ENCODE assay signal across 30 cellular contexts in the genomic region with DNA sequence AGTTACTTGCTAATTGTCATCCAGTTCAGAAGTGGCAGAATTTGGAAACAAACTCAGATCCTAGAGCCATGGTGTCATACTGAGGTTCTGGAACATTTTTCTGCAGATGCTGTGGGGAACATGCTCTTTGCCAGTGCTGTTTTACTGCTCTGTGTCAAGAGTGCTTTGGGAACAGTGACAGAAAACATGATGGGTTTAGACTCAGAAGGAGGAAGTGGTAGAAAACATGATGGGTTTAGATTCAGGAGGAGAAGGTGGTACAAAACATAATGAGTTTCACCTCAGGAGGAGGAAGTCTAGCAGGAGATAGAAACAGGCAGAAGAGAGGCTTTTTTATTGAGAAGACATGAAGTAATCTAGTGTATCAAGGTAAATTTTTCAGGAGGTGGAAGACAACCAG.
"Had no signal": no experiment of that assay in that cellular context is flagged by ENCODE, and none has a peak within 500 bp of the region (broad histone marks: within the 10 kb centered on the region; RNA-seq: fewer than 3 reads in every experiment).

No MANE protein-coding gene starts in this region.

- H3K4me1 Mint-ChIP-seq: activated CD4-positive, alpha-beta T cell treated with anti-CD3 and anti-CD28 coated beads for 36 hours; activated naive CD4-positive, alpha-beta T cell treated with anti-CD3 and anti-CD28 coated beads, Interleukin-2, amount 50 U/mL, for 24 hours; activated naive CD8-positive, alpha-beta T cell treated with anti-CD3 and anti-CD28 coated beads for 36 hours; activated naive CD8-positive, alpha-beta T cell treated with anti-CD3 and anti-CD28 coated beads, Interleukin-2, amount 50 U/mL, for 24 hours; activated T-helper 17 cell treated with anti-CD3 and anti-CD28 coated beads, Interleukin-2, amount 50 U/mL, for 72 hours had no signal

- H3K27me3 ChIP-seq: adrenal gland, breast epithelium, cardiac muscle cell, colonic mucosa, esophagus squamous epithelium, gastroesophageal sphincter, heart right ventricle had no signal

- H3K4me1 ChIP-seq: colonic mucosa, gastroesophageal sphincter had no signal

- H3K36me3 Mint-ChIP-seq: activated naive CD4-positive, alpha-beta T cell treated with anti-CD3 and anti-CD28 coated beads, Interleukin-2, amount 50 U/mL, for 24 hours; activated naive CD8-positive, alpha-beta T cell treated with anti-CD3 and anti-CD28 coated beads for 36 hours; brain had no signal

- H3K4me3 ChIP-seq: adrenal gland, breast epithelium, cardiac muscle cell, colonic mucosa, esophagus squamous epithelium, gastroesophageal sphincter, heart right ventricle had no signal

- H3K36me3 ChIP-seq: adrenal gland, breast epithelium, cardiac muscle cell, colonic mucosa, esophagus squamous epithelium, gastroesophageal sphincter, heart right ventricle had no signal

- ATAC-seq: activated CD4-positive, alpha-beta T cell treated with anti-CD3 and anti-CD28 coated beads for 36 hours; activated CD8-positive, alpha-beta T cell treated with anti-CD3 and anti-CD28 coated beads for 36 hours; activated naive CD8-positive, alpha-beta T cell treated with anti-CD3 and anti-CD28 coated beads, Interleukin-2, amount 50 U/mL, for 24 hours; activated T-cell treated with anti-CD3 and anti-CD28 coated beads, Interleukin-2, amount 50 U/mL, for 4 hours; activated T-helper 17 cell treated with anti-CD3 and anti-CD28 coated beads, Interleukin-2, amount 50 U/mL, for 72 hours; gastroesophageal sphincter; heart right ventricle had no signal

- H3K27ac Mint-ChIP-seq: activated CD4-positive, alpha-beta T cell treated with anti-CD3 and anti-CD28 coated beads for 36 hours; activated CD8-positive, alpha-beta T cell treated with anti-CD3 and anti-CD28 coated beads for 36 hours; activated naive CD4-positive, alpha-beta T cell treated with anti-CD3 and anti-CD28 coated beads for 36 hours; activated naive CD4-positive, alpha-beta T cell treated with anti-CD3 and anti-CD28 coated beads, Interleukin-2, amount 50 U/mL, for 24 hours; activated naive CD8-positive, alpha-beta T cell treated with anti-CD3 and anti-CD28 coated beads for 36 hours; activated naive CD8-positive, alpha-beta T cell treated with anti-CD3 and anti-CD28 coated beads, Interleukin-2, amount 50 U/mL, for 24 hours; activated T-helper 17 cell treated with anti-CD3 and anti-CD28 coated beads, Interleukin-2, amount 50 U/mL, for 72 hours; T-helper 1 cell treated with Interleukin-12 subunit alpha and Interleukin-12 subunit beta and Interleukin-4 antibody, amounts not matched to agents 30 μg/mL and 1 μg/mL, for 36 hours had no signal

- H3K4me3 Mint-ChIP-seq: activated CD4-positive, alpha-beta T cell treated with anti-CD3 and anti-CD28 coated beads for 36 hours; activated CD8-positive, alpha-beta T cell treated with anti-CD3 and anti-CD28 coated beads for 36 hours; activated naive CD4-positive, alpha-beta T cell treated with anti-CD3 and anti-CD28 coated beads for 36 hours; activated naive CD4-positive, alpha-beta T cell treated with anti-CD3 and anti-CD28 coated beads, Interleukin-2, amount 50 U/mL, for 24 hours; activated naive CD8-positive, alpha-beta T cell treated with anti-CD3 and anti-CD28 coated beads for 36 hours; activated naive CD8-positive, alpha-beta T cell treated with anti-CD3 and anti-CD28 coated beads, Interleukin-2, amount 50 U/mL, for 24 hours; activated T-cell treated with anti-CD3 and anti-CD28 coated beads, Interleukin-2, amount 50 U/mL, for 4 hours; activated T-helper 17 cell treated with anti-CD3 and anti-CD28 coated beads, Interleukin-2, amount 50 U/mL, for 72 hours; brain; T-helper 1 cell treated with Interleukin-12 subunit alpha and Interleukin-12 subunit beta and Interleukin-4 antibody, amounts not matched to agents 30 μg/mL and 1 μg/mL, for 36 hours had no signal

- DNase-seq: activated CD4-positive, alpha-beta T cell treated with anti-CD3 and anti-CD28 coated beads for 36 hours; activated CD4-positive, alpha-beta T cell treated with anti-CD3 and anti-CD28 coated beads, Interleukin-2, amount 50 U/mL, for 1 hour; activated CD4-positive, alpha-beta T cell treated with anti-CD3 and anti-CD28 coated beads, Interleukin-2, amount 50 U/mL, for 48 hours; activated CD4-positive, CD25-positive, alpha-beta regulatory T cell; activated CD4-positive, CD25-positive, alpha-beta regulatory T cell treated with anti-CD3 and anti-CD28 coated beads, Interleukin-2, amount 50 U/mL, for 72 hours; activated CD8-positive, alpha-beta memory T cell treated with anti-CD3 and anti-CD28 coated beads for 24 hours; activated CD8-positive, alpha-beta T cell treated with anti-CD3 and anti-CD28 coated beads for 36 hours; activated effector memory CD4-positive, alpha-beta T cell treated with Interleukin-2 at 50 U/mL for 16 hours; activated naive CD4-positive, alpha-beta T cell treated with anti-CD3 and anti-CD28 coated beads for 36 hours; activated naive CD8-positive, alpha-beta T cell treated with anti-CD3 and anti-CD28 coated beads for 36 hours; activated naive CD8-positive, alpha-beta T cell treated with anti-CD3 and anti-CD28 coated beads, Interleukin-2, amount 50 U/mL, for 24 hours; activated T-cell treated with anti-CD3 and anti-CD28 coated beads, Interleukin-2, amount 50 U/mL, for 4 hours; adrenal gland; amygdala; aorta; central memory CD4-positive, alpha-beta T cell; cerebellar nuclear complex; colonic mucosa; effector CD8-positive, alpha-beta T cell; esophagus squamous epithelium; foreskin melanocyte; heart right ventricle had no signal

- H3K9me3 Mint-ChIP-seq: activated CD8-positive, alpha-beta T cell treated with anti-CD3 and anti-CD28 coated beads for 36 hours; activated naive CD4-positive, alpha-beta T cell treated with anti-CD3 and anti-CD28 coated beads for 36 hours; activated naive CD4-positive, alpha-beta T cell treated with anti-CD3 and anti-CD28 coated beads, Interleukin-2, amount 50 U/mL, for 24 hours; activated naive CD8-positive, alpha-beta T cell treated with anti-CD3 and anti-CD28 coated beads, Interleukin-2, amount 50 U/mL, for 24 hours; activated T-cell treated with anti-CD3 and anti-CD28 coated beads, Interleukin-2, amount 50 U/mL, for 4 hours; activated T-helper 17 cell treated with anti-CD3 and anti-CD28 coated beads, Interleukin-2, amount 50 U/mL, for 72 hours had no signal

- H3K27ac ChIP-seq: adrenal gland, breast epithelium, cardiac muscle cell, colonic mucosa, epithelial cell of prostate, esophagus squamous epithelium, gastroesophageal sphincter, heart right ventricle had no signal

- H3K27me3 Mint-ChIP-seq: activated CD4-positive, alpha-beta T cell treated with anti-CD3 and anti-CD28 coated beads for 36 hours; activated CD8-positive, alpha-beta T cell treated with anti-CD3 and anti-CD28 coated beads for 36 hours; activated naive CD4-positive, alpha-beta T cell treated with anti-CD3 and anti-CD28 coated beads, Interleukin-2, amount 50 U/mL, for 24 hours; activated naive CD8-positive, alpha-beta T cell treated with anti-CD3 and anti-CD28 coated beads for 36 hours; activated naive CD8-positive, alpha-beta T cell treated with anti-CD3 and anti-CD28 coated beads, Interleukin-2, amount 50 U/mL, for 24 hours; activated T-helper 17 cell treated with anti-CD3 and anti-CD28 coated beads, Interleukin-2, amount 50 U/mL, for 72 hours; brain had no signal

- H3K9me3 ChIP-seq: adrenal gland, breast epithelium, colonic mucosa, esophagus squamous epithelium, gastroesophageal sphincter had no signal
